2 cellular contexts compared by ENCODE assay signal in the genomic region with DNA sequence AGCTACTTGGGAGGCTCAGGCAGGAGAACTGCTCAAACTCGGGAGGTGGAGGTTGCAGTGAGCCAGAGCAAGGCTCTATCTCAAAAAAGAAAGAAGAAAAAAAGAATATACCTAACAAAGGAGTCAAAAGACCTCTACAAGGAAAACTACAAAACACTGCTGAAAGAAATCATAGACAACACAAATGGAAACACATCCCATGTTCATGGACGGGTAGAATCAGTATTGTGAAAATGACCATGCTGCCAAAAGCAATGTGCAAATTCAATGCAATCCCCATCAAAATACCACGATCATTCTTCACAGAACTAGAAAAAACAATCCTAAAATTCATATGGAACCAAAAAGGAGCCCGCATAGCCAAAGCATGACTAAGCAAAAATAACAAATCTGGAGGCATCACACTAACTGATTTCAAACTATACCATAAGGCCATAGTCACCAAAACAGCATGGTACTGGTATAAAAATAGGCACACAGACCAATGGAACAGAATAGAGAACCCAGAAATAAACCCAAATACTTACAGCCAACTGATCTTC.
TF ChIP-seq lines count a peak whose summit lies in the region.

No MANE protein-coding gene starts in this region.

TF ChIP-seq in K562, 482 proteins besides CTCF, POLR2A, EP300 and RAD21:
- TF ChIP-seq NFE2 (IDR thresholded peaks at IDR 0.05; ENCODE audit: low read depth) (peak; percentile 23; the same call in 1 of the 2 replicates), C11orf30 (IDR thresholded peaks at IDR 0.05; ENCODE audit: low read depth) (0 out of 2 replicates have a peak, but pooled peaks have one; percentile 18), ZNF316 (IDR thresholded peaks at IDR 0.05) (peak; percentile 35; the same call in 1 of the 2 replicates), MAFG (tag; conservative IDR thresholded peaks at IDR 0.05) (peak; percentile 65)

TF ChIP-seq in HepG2, 621 proteins besides CTCF, POLR2A, EP300 and RAD21:
- TF ChIP-seq NFE2L2 (IDR thresholded peaks at IDR 0.05; ENCODE audit: low read length) = peak; percentile 48
